ENCODE assay signal across 7 cellular contexts in genomic region chr9:33774074-33774689, GRCh38. TPM values are rescaled to one million over a fixed set of nuclear protein-coding genes. Genes with fewer than 3 reads are reported as not detected.
"Had no signal": no experiment of that assay in that cellular context is flagged by ENCODE, and none has a peak within 500 bp of the region (broad histone marks: within the 10 kb centered on the region; RNA-seq: fewer than 3 reads in every experiment).

No MANE protein-coding gene starts in this region.

RNA-seq across cellular contexts. Expression of gene PRSS3, which starts 21.2 kb away (rescaled TPM):
- total RNA-seq: activated CD4-positive, alpha-beta memory T cell treated with anti-CD3 and anti-CD28 coated beads for 36 hours; activated CD4-positive, alpha-beta T cell treated with anti-CD3 and anti-CD28 coated beads, Interleukin-2, amount 10 ng/mL, durations not matched to agents 7 days and 5 days; activated naive CD4-positive, alpha-beta T cell treated with anti-CD3 and anti-CD28 coated beads, Interleukin-2, amount 50 U/mL, for 72 hours; ascending aorta; NCI-H460; Right ventricle myocardium inferior had no signal
- polyA plus RNA-seq: IgD-negative memory B cell had no signal
